ENCODE assay signal across 3 cellular contexts in the genomic region with DNA sequence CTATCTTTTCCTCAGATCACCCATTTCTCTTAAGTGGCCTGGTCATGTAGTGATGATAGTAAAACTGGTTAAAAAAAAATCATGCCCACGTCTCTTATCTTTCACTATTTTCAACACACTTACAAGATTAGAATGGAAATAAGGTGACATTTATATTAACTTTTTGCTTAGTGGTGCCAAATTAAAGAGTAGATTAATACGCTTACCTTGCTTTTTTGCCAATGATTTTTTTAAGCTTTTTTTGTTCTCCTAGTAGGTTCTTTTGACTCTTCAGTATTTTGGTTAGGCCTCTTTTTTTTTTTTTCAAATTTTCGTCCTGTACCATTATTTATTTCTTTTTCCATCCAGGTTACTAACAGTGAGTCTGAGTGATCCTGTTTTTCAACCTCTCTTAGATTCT.
A peak's percentile ranks its signal among the peaks of the same experiment; 100 is the strongest.
TF ChIP-seq lines count a peak whose summit lies in the region.

No MANE protein-coding gene starts in this region.

TF ChIP-seq in A549, 52 proteins besides CTCF, POLR2A, EP300 and RAD21 (continued from another document):
- TF ChIP-seq MAFK (IDR thresholded peaks at IDR 0.05; ENCODE audit: partially characterized antibody) = peak; percentile 62
- no peak for TF ChIP-seq ZFP36 (IDR thresholded peaks at IDR 0.05; ENCODE audit: borderline replicate concordance, partially characterized antibody)
- no peak for TF ChIP-seq JUN (IDR thresholded peaks at IDR 0.05)
- TF ChIP-seq, protein P1, sequence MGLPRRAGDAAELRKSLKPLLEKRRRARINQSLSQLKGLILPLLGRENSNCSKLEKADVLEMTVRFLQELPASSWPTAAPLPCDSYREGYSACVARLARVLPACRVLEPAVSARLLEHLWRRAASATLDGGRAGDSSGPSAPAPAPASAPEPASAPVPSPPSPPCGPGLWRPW (IDR thresholded peaks at IDR 0.05) = no peak
- TF ChIP-seq ESRRA (IDR thresholded peaks at IDR 0.05; ENCODE audit: borderline replicate concordance, low read length) = no peak
- TF ChIP-seq JUNB (IDR thresholded peaks at IDR 0.05) = no peak

TF ChIP-seq in IMR-90, 13 proteins besides CTCF, POLR2A, EP300 and RAD21 (continued from another document):
- TF ChIP-seq SMC3 (IDR thresholded peaks at IDR 0.05; ENCODE audit: low read depth, low read length) (no peak), MAFK (IDR thresholded peaks at IDR 0.05; ENCODE audit: low read depth, low read length) (peak; percentile 68)

TF ChIP-seq in K562, 482 proteins besides CTCF, POLR2A, EP300 and RAD21 (continued from another document):
- TF ChIP-seq, protein P2, sequence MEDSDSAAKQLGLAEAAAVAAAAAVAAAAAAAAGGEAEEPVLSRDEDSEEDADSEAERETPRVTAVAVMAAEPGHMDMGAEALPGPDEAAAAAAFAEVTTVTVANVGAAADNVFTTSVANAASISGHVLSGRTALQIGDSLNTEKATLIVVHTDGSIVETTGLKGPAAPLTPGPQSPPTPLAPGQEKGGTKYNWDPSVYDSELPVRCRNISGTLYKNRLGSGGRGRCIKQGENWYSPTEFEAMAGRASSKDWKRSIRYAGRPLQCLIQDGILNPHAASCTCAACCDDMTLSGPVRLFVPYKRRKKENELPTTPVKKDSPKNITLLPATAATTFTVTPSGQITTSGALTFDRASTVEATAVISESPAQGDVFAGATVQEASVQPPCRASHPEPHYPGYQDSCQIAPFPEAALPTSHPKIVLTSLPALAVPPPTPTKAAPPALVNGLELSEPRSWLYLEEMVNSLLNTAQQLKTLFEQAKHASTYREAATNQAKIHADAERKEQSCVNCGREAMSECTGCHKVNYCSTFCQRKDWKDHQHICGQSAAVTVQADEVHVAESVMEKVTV (CRISPR knock-in tag; IDR thresholded peaks at IDR 0.05) = no peak
- TF ChIP-seq ZNF316 (IDR thresholded peaks at IDR 0.05) = peak; percentile 38; the same call in 1 of the 2 replicates
- TF ChIP-seq ZNF76 (CRISPR knock-in tag; IDR thresholded peaks at IDR 0.05; ENCODE audit: borderline replicate concordance) = no peak
